ENCODE assay signal across 1 cellular context in the genomic region with DNA sequence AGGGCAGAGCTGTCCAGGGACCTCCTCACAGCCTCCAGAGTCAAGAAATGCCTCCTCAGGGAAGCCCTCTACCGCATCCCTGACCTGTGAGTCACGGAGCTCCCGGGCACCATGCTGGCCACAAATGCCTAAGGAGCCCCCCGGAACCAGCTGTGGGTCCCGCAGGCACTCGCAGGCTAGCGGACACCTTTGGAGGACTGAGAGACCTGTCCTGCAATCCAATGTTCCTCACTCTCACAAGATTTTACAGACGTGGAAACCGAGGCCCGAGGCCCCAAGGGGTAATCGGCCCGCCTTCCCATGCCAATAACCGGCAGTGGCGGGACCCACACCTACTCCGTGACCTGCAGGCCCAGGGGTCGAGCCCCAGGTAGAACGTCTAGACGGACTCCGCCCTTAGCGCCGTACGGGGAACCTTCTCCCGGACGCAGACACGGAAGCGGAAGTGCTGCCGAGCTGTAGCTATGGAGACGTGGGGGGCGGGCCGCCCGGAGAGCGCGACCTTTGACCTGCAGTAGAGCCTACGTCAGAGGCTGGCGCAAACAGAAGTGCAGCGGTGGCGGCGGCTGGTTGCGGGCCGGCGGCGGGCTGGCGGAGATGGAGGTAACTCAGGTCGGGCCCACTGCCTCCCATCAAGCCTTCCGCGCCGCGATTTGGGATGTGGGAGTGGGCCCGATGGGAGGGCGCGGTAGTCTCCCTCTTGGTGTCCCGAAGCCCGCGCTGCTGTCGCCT.
TF ChIP-seq lines count a peak whose summit lies in the region.

A gene with protein sequence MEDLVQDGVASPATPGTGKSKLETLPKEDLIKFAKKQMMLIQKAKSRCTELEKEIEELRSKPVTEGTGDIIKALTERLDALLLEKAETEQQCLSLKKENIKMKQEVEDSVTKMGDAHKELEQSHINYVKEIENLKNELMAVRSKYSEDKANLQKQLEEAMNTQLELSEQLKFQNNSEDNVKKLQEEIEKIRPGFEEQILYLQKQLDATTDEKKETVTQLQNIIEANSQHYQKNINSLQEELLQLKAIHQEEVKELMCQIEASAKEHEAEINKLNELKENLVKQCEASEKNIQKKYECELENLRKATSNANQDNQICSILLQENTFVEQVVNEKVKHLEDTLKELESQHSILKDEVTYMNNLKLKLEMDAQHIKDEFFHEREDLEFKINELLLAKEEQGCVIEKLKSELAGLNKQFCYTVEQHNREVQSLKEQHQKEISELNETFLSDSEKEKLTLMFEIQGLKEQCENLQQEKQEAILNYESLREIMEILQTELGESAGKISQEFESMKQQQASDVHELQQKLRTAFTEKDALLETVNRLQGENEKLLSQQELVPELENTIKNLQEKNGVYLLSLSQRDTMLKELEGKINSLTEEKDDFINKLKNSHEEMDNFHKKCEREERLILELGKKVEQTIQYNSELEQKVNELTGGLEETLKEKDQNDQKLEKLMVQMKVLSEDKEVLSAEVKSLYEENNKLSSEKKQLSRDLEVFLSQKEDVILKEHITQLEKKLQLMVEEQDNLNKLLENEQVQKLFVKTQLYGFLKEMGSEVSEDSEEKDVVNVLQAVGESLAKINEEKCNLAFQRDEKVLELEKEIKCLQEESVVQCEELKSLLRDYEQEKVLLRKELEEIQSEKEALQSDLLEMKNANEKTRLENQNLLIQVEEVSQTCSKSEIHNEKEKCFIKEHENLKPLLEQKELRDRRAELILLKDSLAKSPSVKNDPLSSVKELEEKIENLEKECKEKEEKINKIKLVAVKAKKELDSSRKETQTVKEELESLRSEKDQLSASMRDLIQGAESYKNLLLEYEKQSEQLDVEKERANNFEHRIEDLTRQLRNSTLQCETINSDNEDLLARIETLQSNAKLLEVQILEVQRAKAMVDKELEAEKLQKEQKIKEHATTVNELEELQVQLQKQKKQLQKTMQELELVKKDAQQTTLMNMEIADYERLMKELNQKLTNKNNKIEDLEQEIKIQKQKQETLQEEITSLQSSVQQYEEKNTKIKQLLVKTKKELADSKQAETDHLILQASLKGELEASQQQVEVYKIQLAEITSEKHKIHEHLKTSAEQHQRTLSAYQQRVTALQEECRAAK (N-terminal part only) (plus strand): TSS at position 529 of the 732 bp plus-strand sequence. CDS start 69 bp downstream, at position 598.

TF ChIP-seq in HepG2, 621 proteins besides CTCF, POLR2A, EP300 and RAD21 (continued from another document and continues in another):
- TF ChIP-seq, protein P1, sequence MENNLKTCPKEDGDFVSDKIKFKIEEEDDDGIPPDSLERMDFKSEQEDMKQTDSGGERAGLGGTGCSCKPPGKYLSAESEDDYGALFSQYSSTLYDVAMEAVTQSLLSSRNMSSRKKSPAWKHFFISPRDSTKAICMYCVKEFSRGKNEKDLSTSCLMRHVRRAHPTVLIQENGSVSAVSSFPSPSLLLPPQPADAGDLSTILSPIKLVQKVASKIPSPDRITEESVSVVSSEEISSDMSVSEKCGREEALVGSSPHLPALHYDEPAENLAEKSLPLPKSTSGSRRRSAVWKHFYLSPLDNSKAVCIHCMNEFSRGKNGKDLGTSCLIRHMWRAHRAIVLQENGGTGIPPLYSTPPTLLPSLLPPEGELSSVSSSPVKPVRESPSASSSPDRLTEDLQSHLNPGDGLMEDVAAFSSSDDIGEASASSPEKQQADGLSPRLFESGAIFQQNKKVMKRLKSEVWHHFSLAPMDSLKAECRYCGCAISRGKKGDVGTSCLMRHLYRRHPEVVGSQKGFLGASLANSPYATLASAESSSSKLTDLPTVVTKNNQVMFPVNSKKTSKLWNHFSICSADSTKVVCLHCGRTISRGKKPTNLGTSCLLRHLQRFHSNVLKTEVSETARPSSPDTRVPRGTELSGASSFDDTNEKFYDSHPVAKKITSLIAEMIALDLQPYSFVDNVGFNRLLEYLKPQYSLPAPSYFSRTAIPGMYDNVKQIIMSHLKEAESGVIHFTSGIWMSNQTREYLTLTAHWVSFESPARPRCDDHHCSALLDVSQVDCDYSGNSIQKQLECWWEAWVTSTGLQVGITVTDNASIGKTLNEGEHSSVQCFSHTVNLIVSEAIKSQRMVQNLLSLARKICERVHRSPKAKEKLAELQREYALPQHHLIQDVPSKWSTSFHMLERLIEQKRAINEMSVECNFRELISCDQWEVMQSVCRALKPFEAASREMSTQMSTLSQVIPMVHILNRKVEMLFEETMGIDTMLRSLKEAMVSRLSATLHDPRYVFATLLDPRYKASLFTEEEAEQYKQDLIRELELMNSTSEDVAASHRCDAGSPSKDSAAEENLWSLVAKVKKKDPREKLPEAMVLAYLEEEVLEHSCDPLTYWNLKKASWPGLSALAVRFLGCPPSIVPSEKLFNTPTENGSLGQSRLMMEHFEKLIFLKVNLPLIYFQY (CRISPR knock-in tag; IDR thresholded peaks at IDR 0.05; ENCODE audit: borderline replicate concordance), result no peak
- TF ChIP-seq ZNF234 (CRISPR knock-in tag; conservative IDR thresholded peaks at IDR 0.05) (peak; percentile 67; the same call in 1 of the 2 replicates), CHCHD3 (CRISPR knock-in tag; IDR thresholded peaks at IDR 0.05) (peak; percentile 93; the same call in 1 of the 2 replicates), GLI4 (CRISPR knock-in tag; IDR thresholded peaks at IDR 0.05; ENCODE audit: borderline replicate concordance) (no peak), ZNF253 (CRISPR knock-in tag; IDR thresholded peaks at IDR 0.05; ENCODE audit: borderline replicate concordance) (no peak), RELA (CRISPR knock-in tag; IDR thresholded peaks at IDR 0.05) (no peak; the same call in none of the 2 replicates), ZBTB7A (CRISPR knock-in tag; IDR thresholded peaks at IDR 0.05) (peak; percentile 94), ATF3 (CRISPR knock-in tag; IDR thresholded peaks at IDR 0.05) (peak; percentile 55; the same call in 1 of the 2 replicates), HOXA7 (CRISPR knock-in tag; IDR thresholded peaks at IDR 0.05) (no peak; the same call in 1 of the 2 replicates), NRL (CRISPR knock-in tag; IDR thresholded peaks at IDR 0.05; ENCODE audit: borderline replicate concordance) (peak; percentile 98), ZNF180 (CRISPR knock-in tag; IDR thresholded peaks at IDR 0.05; ENCODE audit: borderline replicate concordance, low read depth) (no peak), DMTF1 (CRISPR knock-in tag; IDR thresholded peaks at IDR 0.05) (no peak), ZNF3 (CRISPR knock-in tag; IDR thresholded peaks at IDR 0.05) (no peak), CAMTA2 (CRISPR knock-in tag; IDR thresholded peaks at IDR 0.05; ENCODE audit: borderline replicate concordance) (no peak; the same call in 1 of the 2 replicates), ZGPAT (CRISPR knock-in tag; IDR thresholded peaks at IDR 0.05) (peak; percentile 97), ISX (CRISPR knock-in tag; conservative IDR thresholded peaks at IDR 0.05) (0 out of 2 replicates have a peak, but pooled peaks have one; percentile 27), ETS1 (CRISPR knock-in tag; IDR thresholded peaks at IDR 0.05) (no peak), HDAC6 (IDR thresholded peaks at IDR 0.05; ENCODE audit: low read depth, low read length) (no peak), GABPB1 (CRISPR knock-in tag; IDR thresholded peaks at IDR 0.05) (peak; percentile 98)
- TF ChIP-seq, protein P2, sequence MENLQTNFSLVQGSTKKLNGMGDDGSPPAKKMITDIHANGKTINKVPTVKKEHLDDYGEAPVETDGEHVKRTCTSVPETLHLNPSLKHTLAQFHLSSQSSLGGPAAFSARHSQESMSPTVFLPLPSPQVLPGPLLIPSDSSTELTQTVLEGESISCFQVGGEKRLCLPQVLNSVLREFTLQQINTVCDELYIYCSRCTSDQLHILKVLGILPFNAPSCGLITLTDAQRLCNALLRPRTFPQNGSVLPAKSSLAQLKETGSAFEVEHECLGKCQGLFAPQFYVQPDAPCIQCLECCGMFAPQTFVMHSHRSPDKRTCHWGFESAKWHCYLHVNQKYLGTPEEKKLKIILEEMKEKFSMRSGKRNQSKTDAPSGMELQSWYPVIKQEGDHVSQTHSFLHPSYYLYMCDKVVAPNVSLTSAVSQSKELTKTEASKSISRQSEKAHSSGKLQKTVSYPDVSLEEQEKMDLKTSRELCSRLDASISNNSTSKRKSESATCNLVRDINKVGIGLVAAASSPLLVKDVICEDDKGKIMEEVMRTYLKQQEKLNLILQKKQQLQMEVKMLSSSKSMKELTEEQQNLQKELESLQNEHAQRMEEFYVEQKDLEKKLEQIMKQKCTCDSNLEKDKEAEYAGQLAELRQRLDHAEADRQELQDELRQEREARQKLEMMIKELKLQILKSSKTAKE (CRISPR knock-in tag; IDR thresholded peaks at IDR 0.05; ENCODE audit: borderline replicate concordance), result peak; percentile 97
- TF ChIP-seq, protein P3, sequence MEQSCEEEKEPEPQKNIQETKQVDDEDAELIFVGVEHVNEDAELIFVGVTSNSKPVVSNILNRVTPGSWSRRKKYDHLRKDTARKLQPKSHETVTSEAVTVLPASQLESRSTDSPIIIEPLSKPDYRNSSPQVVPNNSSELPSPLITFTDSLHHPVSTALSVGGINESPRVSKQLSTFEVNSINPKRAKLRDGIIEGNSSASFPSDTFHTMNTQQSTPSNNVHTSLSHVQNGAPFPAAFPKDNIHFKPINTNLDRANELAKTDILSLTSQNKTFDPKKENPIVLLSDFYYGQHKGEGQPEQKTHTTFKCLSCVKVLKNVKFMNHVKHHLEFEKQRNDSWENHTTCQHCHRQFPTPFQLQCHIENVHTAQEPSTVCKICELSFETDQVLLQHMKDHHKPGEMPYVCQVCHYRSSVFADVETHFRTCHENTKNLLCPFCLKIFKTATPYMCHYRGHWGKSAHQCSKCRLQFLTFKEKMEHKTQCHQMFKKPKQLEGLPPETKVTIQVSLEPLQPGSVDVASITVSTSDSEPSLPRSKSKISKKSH (CRISPR knock-in tag; IDR thresholded peaks at IDR 0.05; ENCODE audit: borderline replicate concordance), result peak; percentile 96
- TF ChIP-seq, protein P4, sequence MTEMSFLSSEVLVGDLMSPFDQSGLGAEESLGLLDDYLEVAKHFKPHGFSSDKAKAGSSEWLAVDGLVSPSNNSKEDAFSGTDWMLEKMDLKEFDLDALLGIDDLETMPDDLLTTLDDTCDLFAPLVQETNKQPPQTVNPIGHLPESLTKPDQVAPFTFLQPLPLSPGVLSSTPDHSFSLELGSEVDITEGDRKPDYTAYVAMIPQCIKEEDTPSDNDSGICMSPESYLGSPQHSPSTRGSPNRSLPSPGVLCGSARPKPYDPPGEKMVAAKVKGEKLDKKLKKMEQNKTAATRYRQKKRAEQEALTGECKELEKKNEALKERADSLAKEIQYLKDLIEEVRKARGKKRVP (CRISPR knock-in tag; IDR thresholded peaks at IDR 0.05), result peak in 1 of 2 experiments; percentile 87; a peak in 2 of 4 replicates
- TF ChIP-seq, protein P5, sequence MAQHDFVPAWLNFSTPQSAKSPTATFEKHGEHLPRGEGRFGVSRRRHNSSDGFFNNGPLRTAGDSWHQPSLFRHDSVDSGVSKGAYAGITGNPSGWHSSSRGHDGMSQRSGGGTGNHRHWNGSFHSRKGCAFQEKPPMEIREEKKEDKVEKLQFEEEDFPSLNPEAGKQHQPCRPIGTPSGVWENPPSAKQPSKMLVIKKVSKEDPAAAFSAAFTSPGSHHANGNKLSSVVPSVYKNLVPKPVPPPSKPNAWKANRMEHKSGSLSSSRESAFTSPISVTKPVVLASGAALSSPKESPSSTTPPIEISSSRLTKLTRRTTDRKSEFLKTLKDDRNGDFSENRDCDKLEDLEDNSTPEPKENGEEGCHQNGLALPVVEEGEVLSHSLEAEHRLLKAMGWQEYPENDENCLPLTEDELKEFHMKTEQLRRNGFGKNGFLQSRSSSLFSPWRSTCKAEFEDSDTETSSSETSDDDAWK (CRISPR knock-in tag; IDR thresholded peaks at IDR 0.05), result no peak
- TF ChIP-seq, protein P6, sequence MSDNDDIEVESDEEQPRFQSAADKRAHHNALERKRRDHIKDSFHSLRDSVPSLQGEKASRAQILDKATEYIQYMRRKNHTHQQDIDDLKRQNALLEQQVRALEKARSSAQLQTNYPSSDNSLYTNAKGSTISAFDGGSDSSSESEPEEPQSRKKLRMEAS (IDR thresholded peaks at IDR 0.05), result peak; percentile 59; the same call in 1 of the 2 replicates
